ENCODE assay signal across 8 cellular contexts in genomic region chr6:63571883-63572732, GRCh38. TPM values are rescaled to one million over a fixed set of nuclear protein-coding genes. Genes with fewer than 3 reads are reported as not detected.
A peak's percentile ranks its signal among the peaks of the same experiment; 100 is the strongest.
DNase-seq lines count a peak whose midpoint lies in the region; ATAC-seq, FAIRE-seq and TF ChIP-seq lines count a peak whose summit lies in the region.

TSS of gene LOC128125822 (plus strand) at chr6:63572480.
TSS of gene PTP4A1 (plus strand) at chr6:63572480. CDS start at chr6:63576881, 4,401 bp downstream.

- TF ChIP-seq POLR2A in GM12892 (IDR thresholded peaks at IDR 0.05; ENCODE audit: low read depth, low read length): peak; percentile 79; the same call in 1 of the 2 replicates

- H3K4me1 ChIP-seq in upper lobe of right lung: no peaks in the 10 kb centered on the region

- peak; percentile 98 for FAIRE-seq in GM12892 (lab: Jason Lieb, UNC)

- H3K9me3 ChIP-seq in upper lobe of right lung: no peaks in the 10 kb centered on the region

- intact Hi-C loops in left cardiac atrium (cut with DNase I) (loop anchor here in 1 of 2 donors (10.0 kb wide), 2 partner anchors 63 to 217 kb away; partner anchors contain the start of gene PHF3), posterior vena cava (cut with DNase I) (loop anchor here in 1 of 2 donors (10.0 kb wide), 1 partner anchor 63 kb away; the partner anchor contains the start of gene PHF3), upper lobe of right lung (cut with DNase I) (no loop called here)

- peak within 1 kb of the TSS; percentile 90 for H3K4me3 ChIP-seq in upper lobe of right lung

- H3K27ac ChIP-seq in upper lobe of right lung: peak within 1 kb of the TSS; percentile 99

- ATAC-seq in HG02852 (IDR thresholded peaks at IDR 0.05; ENCODE audit: unreplicated experiment): peak; percentile 87
- peak; percentile 97 to 98 for ATAC-seq in left cardiac atrium
- peak; percentile 91 for ATAC-seq in upper lobe of right lung

- H3K27me3 ChIP-seq in upper lobe of right lung: no peaks in the 10 kb centered on the region

- TF ChIP-seq CTCF in upper lobe of right lung (IDR thresholded peaks at IDR 0.05): no peak

- peaks cover 10% of the 10 kb centered on the region for H3K36me3 ChIP-seq in upper lobe of right lung

- peak; percentile 82 for DNase-seq in GM12892 (ENCODE audit: insufficient read length)
- DNase-seq in NCI-H146 (lab: John Stamatoyannopoulos, UW): peak; percentile 97
- DNase-seq in T-helper 1 cell: peak; percentile 94 to 98 (median 95)
- peak; percentile 96 for DNase-seq in amniotic epithelial cell (ENCODE audit: low read depth)
- DNase-seq in left cardiac atrium: peak; percentile 99
- DNase-seq in posterior vena cava (ENCODE audit: low spot score): peak; percentile 100
- peak; percentile 99 for DNase-seq in upper lobe of right lung

RNA-seq across cellular contexts. Expression of gene PTP4A1, which starts in this region (rescaled TPM):
- polyA plus RNA-seq in GM12892 (2012; ENCODE audit: missing spikeins): 47.1 TPM
- total RNA-seq in left cardiac atrium (10 to 100 TPM; 24.9 to 41.1 TPM), posterior vena cava (10 to 100 TPM; 18.2 to 27.5 TPM), upper lobe of right lung (55.6 TPM)

Comparison
In these comparisons a context has a peak if more than half of its experiments do, and no peak if none do; other contexts are left out.
1. Peak in every context shown above with its lines: DNase-seq, ATAC-seq, H3K4me3 ChIP-seq and H3K27ac ChIP-seq.